Comparison of ENCODE assay signal across 1 cellular context in the genomic region with DNA sequence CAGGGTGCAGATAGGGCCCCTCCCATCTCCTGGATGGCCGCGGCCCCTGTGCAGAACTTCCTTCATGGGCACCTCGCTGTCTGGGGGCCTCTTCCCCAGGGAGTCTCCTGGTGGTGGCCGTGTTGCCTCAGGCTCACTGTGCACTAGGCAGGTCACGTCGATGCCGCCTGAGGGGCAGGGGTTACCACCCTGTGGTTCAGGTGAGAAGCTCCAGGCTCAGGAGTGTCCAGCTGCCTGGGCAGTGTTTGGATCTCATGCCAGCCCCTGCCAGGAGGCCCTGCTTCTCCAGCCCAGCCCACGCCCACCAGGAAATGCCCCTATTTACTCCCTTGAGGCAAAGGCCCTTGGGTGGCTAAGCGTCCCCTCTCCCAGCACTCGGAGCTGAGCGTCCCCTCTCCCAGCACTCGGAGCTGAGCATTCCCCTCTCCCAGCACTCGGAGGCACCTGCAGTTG.
TF ChIP-seq lines count a peak whose summit lies in the region.

No MANE protein-coding gene starts in this region.

TF ChIP-seq in H1, 55 proteins besides CTCF, POLR2A, EP300 and RAD21:
- TF ChIP-seq, protein P1, sequence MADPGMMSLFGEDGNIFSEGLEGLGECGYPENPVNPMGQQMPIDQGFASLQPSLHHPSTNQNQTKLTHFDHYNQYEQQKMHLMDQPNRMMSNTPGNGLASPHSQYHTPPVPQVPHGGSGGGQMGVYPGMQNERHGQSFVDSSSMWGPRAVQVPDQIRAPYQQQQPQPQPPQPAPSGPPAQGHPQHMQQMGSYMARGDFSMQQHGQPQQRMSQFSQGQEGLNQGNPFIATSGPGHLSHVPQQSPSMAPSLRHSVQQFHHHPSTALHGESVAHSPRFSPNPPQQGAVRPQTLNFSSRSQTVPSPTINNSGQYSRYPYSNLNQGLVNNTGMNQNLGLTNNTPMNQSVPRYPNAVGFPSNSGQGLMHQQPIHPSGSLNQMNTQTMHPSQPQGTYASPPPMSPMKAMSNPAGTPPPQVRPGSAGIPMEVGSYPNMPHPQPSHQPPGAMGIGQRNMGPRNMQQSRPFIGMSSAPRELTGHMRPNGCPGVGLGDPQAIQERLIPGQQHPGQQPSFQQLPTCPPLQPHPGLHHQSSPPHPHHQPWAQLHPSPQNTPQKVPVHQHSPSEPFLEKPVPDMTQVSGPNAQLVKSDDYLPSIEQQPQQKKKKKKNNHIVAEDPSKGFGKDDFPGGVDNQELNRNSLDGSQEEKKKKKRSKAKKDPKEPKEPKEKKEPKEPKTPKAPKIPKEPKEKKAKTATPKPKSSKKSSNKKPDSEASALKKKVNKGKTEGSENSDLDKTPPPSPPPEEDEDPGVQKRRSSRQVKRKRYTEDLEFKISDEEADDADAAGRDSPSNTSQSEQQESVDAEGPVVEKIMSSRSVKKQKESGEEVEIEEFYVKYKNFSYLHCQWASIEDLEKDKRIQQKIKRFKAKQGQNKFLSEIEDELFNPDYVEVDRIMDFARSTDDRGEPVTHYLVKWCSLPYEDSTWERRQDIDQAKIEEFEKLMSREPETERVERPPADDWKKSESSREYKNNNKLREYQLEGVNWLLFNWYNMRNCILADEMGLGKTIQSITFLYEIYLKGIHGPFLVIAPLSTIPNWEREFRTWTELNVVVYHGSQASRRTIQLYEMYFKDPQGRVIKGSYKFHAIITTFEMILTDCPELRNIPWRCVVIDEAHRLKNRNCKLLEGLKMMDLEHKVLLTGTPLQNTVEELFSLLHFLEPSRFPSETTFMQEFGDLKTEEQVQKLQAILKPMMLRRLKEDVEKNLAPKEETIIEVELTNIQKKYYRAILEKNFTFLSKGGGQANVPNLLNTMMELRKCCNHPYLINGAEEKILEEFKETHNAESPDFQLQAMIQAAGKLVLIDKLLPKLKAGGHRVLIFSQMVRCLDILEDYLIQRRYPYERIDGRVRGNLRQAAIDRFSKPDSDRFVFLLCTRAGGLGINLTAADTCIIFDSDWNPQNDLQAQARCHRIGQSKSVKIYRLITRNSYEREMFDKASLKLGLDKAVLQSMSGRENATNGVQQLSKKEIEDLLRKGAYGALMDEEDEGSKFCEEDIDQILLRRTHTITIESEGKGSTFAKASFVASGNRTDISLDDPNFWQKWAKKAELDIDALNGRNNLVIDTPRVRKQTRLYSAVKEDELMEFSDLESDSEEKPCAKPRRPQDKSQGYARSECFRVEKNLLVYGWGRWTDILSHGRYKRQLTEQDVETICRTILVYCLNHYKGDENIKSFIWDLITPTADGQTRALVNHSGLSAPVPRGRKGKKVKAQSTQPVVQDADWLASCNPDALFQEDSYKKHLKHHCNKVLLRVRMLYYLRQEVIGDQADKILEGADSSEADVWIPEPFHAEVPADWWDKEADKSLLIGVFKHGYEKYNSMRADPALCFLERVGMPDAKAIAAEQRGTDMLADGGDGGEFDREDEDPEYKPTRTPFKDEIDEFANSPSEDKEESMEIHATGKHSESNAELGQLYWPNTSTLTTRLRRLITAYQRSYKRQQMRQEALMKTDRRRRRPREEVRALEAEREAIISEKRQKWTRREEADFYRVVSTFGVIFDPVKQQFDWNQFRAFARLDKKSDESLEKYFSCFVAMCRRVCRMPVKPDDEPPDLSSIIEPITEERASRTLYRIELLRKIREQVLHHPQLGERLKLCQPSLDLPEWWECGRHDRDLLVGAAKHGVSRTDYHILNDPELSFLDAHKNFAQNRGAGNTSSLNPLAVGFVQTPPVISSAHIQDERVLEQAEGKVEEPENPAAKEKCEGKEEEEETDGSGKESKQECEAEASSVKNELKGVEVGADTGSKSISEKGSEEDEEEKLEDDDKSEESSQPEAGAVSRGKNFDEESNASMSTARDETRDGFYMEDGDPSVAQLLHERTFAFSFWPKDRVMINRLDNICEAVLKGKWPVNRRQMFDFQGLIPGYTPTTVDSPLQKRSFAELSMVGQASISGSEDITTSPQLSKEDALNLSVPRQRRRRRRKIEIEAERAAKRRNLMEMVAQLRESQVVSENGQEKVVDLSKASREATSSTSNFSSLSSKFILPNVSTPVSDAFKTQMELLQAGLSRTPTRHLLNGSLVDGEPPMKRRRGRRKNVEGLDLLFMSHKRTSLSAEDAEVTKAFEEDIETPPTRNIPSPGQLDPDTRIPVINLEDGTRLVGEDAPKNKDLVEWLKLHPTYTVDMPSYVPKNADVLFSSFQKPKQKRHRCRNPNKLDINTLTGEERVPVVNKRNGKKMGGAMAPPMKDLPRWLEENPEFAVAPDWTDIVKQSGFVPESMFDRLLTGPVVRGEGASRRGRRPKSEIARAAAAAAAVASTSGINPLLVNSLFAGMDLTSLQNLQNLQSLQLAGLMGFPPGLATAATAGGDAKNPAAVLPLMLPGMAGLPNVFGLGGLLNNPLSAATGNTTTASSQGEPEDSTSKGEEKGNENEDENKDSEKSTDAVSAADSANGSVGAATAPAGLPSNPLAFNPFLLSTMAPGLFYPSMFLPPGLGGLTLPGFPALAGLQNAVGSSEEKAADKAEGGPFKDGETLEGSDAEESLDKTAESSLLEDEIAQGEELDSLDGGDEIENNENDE (IDR thresholded peaks at IDR 0.05; ENCODE audit: insufficient replicate concordance, low read length), result no peak
- no peak for TF ChIP-seq CEBPB (IDR thresholded peaks at IDR 0.05; ENCODE audit: low read depth, low read length)
- TF ChIP-seq EGR1 (IDR thresholded peaks at IDR 0.05; ENCODE audit: borderline replicate concordance, low read depth, low read length), result peak; percentile 68; the same call in 1 of the 2 replicates
- TF ChIP-seq, protein P2, sequence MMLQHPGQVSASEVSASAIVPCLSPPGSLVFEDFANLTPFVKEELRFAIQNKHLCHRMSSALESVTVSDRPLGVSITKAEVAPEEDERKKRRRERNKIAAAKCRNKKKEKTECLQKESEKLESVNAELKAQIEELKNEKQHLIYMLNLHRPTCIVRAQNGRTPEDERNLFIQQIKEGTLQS (IDR thresholded peaks at IDR 0.05; ENCODE audit: insufficient read depth, low read depth, low read length), result no peak
- TF ChIP-seq POU5F1 (IDR thresholded peaks at IDR 0.05; ENCODE audit: low read depth, low read length), result no peak
- TF ChIP-seq RBBP5 (IDR thresholded peaks at IDR 0.05; ENCODE audit: borderline replicate concordance, low read depth, low read length), result no peak
- TF ChIP-seq NRF1 (IDR thresholded peaks at IDR 0.05; ENCODE audit: low read depth, low read length), result no peak
- TF ChIP-seq ASH2L (IDR thresholded peaks at IDR 0.05; ENCODE audit: low read length), result peak; percentile 36
- peak; percentile 90 for TF ChIP-seq CTBP2 (IDR thresholded peaks at IDR 0.05; ENCODE audit: borderline replicate concordance, insufficient read depth, insufficient read length, low read length)
- TF ChIP-seq TBP (IDR thresholded peaks at IDR 0.05; ENCODE audit: low read depth, low read length), result no peak
- 0 out of 2 replicates have a peak, but pooled peaks have one; percentile 23 for TF ChIP-seq SUZ12 (IDR thresholded peaks at IDR 0.05; ENCODE audit: low read length)
- TF ChIP-seq SIRT6 (IDR thresholded peaks at IDR 0.05; ENCODE audit: low read length), result no peak
- TF ChIP-seq EZH2 (IDR thresholded peaks at IDR 0.05; ENCODE audit: low read depth, low read length, severe bottlenecking), result no peak
- TF ChIP-seq CBX8 (IDR thresholded peaks at IDR 0.05; ENCODE audit: borderline replicate concordance, low read depth, low read length), result no peak
- TF ChIP-seq KDM5A (IDR thresholded peaks at IDR 0.05; ENCODE audit: low read length), result no peak
- no peak for TF ChIP-seq SRF (IDR thresholded peaks at IDR 0.05; ENCODE audit: low read depth, low read length)
